Comparison of ENCODE assay signal across 38 cellular contexts in the genomic region with DNA sequence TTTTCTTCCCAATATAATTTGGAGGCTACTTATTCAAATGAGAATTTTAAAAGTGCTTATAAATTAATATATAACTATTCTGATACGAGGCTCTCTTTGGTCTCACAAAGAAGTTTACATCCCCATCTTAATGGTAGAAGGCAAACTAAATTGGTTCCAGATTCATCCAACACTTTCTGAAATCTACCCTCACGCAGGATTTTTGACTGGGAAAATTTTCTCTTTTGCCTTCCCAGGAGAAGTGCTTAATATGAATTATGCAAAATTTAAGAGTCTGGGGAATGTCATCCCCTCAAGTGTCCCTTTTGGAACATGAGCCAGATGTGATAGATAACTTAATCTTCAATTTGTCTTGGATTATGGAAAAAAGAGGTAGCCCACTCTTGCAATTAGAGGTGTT. TPM values are rescaled to one million over a fixed set of nuclear protein-coding genes. Genes with fewer than 3 reads are reported as not detected.
"Had no signal": no experiment of that assay in that cellular context is flagged by ENCODE, and none has a peak within 500 bp of the region (broad histone marks: within the 10 kb centered on the region; RNA-seq: fewer than 3 reads in every experiment).

A gene with protein sequence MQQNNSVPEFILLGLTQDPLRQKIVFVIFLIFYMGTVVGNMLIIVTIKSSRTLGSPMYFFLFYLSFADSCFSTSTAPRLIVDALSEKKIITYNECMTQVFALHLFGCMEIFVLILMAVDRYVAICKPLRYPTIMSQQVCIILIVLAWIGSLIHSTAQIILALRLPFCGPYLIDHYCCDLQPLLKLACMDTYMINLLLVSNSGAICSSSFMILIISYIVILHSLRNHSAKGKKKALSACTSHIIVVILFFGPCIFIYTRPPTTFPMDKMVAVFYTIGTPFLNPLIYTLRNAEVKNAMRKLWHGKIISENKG (minus strand): TSS at position 101 of the 400 bp plus-strand sequence. CDS start 3,272 bp downstream, outside the sequence.

- H3K4me3 ChIP-seq: MG63 had no signal

- H3K36me3 ChIP-seq: MG63 had no signal

- DNase-seq: Karpas-422, Kasumi-1, MG63, MM.1S, MV-4-11, NCI-H1048, NCI-H1092, NCI-H1092 treated with DMSO at 0.1 percent for 48 hours, NCI-H1105, NCI-H1105 treated with DMSO at 0.1 percent for 48 hours, NCI-H1417, NCI-H1417 treated with DMSO at 0.1 percent for 48 hours, NCI-H1436, NCI-H1436 treated with DMSO at 0.1 percent for 48 hours, NCI-H146, NCI-H1694, NCI-H1694 treated with DMSO at 0.1 percent for 48 hours, NCI-H187, NCI-H187 treated with DMSO at 0.1 percent for 48 hours, NCI-H1930, NCI-H2029, NCI-H2029 treated with DMSO at 0.1 percent for 48 hours, NCI-H2081, NCI-H2081 treated with DMSO at 0.1 percent for 48 hours, NCI-H2107, NCI-H2171, NCI-H2171 treated with DMSO at 0.1 percent for 48 hours, NCI-H2227 treated with DMSO at 0.1 percent for 48 hours, NCI-H226, NCI-H345, NCI-H446, NCI-H446 treated with DMSO at 0.1 percent for 48 hours, NCI-H510A, NCI-H510A treated with DMSO at 0.1 percent for 48 hours had no signal

- H3K27me3 ChIP-seq: MG63 had no signal

- H3K9me3 ChIP-seq: MG63 had no signal

RNA-seq across cellular contexts. Expression of the gene that starts here (rescaled TPM):
- total RNA-seq: LHCN-M2, M059J, MCF 10A, NCI-H460 had no signal
